Comparison of ENCODE assay signal across 11 cellular contexts in the genomic region with DNA sequence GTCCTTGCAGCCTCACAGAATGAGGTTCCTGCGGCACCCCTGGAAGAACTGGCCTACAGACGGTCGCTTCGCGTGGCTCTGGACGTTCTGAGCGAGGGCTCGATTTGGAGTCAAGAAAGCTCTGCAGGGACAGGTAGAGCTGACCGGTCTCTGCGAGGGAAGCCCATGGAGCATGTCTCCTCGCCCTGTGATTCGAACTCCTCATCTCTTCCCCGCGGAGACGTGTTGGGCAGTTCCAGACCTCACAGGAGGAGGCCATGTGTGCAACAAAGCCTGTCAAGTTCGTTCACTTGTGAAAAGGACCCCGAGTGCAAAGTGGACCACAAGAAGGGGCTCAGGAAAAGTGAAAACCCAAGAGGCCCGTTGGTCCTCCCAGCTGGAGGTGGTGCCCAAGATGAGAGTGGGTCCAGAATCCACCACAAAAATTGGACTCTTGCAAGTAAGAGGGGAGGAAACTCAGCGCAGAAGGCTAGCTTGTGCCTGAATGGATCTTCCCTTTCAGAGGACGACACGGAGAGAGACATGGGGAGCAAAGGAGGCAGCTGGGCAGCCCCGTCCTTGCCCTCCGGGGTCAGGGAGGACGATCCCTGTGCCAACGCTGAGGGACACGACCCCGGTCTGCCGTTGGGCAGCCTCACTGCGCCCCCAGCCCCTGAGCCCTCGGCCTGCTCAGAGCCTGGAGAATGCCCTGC. TPM values are rescaled to one million over a fixed set of nuclear protein-coding genes. Genes with fewer than 3 reads are reported as not detected.
A peak's percentile ranks its signal among the peaks of the same experiment; 100 is the strongest.
DNase-seq lines count a peak whose midpoint lies in the region; ATAC-seq and TF ChIP-seq lines count a peak whose summit lies in the region.
"Had no signal": no experiment of that assay in that cellular context is flagged by ENCODE, and none has a peak within 500 bp of the region (broad histone marks: within the 10 kb centered on the region; RNA-seq: fewer than 3 reads in every experiment).

No MANE protein-coding gene starts in this region.

- ATAC-seq in heart right ventricle (peak in 2 of 8 donors; percentile 6 to 7), omental fat pad (ENCODE audit: low FRiP score) (peak; percentile 4)
- ATAC-seq: activated T-cell treated with anti-CD3 and anti-CD28 coated beads, Interleukin-2, amount 50 U/mL, for 4 hours; K562 had no signal

- no peak for DNase-seq in heart right ventricle
- no peak for DNase-seq in cardiac septum (ENCODE audit: low spot score)
- no peak for DNase-seq in omental fat pad (ENCODE audit: low spot score)
- DNase-seq in vagina (ENCODE audit: extremely low spot score in 2 of 2) = no peak
- DNase-seq in GM10266 (ENCODE audit: extremely low spot score) = no peak
- no peak for DNase-seq in DMS153 treated with DMSO at 0.1 percent for 48 hours (lab: John Stamatoyannopoulos, UW; ENCODE audit: unreplicated experiment)
- no peak for DNase-seq in NCI-H1105 (lab: John Stamatoyannopoulos, UW)
- DNase-seq: activated T-cell treated with anti-CD3 and anti-CD28 coated beads, Interleukin-2, amount 50 U/mL, for 4 hours; NCI-H2081 had no signal

- H3K4me1 ChIP-seq in heart right ventricle (peaks cover 12 to 45% (median 38%) of the 10 kb centered on the region in 9 donors), ectodermal cell (ENCODE audit: control insufficient read depth, insufficient read depth, low read length) (peaks cover 60% of the 10 kb centered on the region), vagina (peaks cover 41% of the 10 kb centered on the region)

- H3K4me3 ChIP-seq in heart right ventricle (peak overlapping the region in 7 of 10 donors; percentile 4 to 40 (median 36)), ectodermal cell (ENCODE audit: insufficient read depth, low read depth, low read length) (peak overlapping the region; percentile 14), vagina (peak overlapping the region; percentile 17 to 33)
- H3K4me3 ChIP-seq: K562 had no signal

- H3K9me3 ChIP-seq in heart right ventricle (no peaks in the 10 kb centered on the region), ectodermal cell (ENCODE audit: control insufficient read depth, low read length) (no peaks in the 10 kb centered on the region), vagina (no peaks in the 10 kb centered on the region)

- intact Hi-C loops in heart right ventricle (cut with DNase I) = loop anchor here in 3 of 10 donors (5.0 to 10.0 kb wide), 2 partner anchors 73 to 75 kb away; partner anchors contain the start of gene EFNA2 (in 3 of the 3)
- intact Hi-C loops in cardiac septum (cut with DNase I) = no loop called here
- intact Hi-C loops in vagina (cut with DNase I) = no loop called here

- TF ChIP-seq CTCF in heart right ventricle (IDR thresholded peaks at IDR 0.05) = no peak
- TF ChIP-seq CTCF in omental fat pad (IDR thresholded peaks at IDR 0.05) = no peak
- no peak for TF ChIP-seq CTCF in vagina (IDR thresholded peaks at IDR 0.05)
- no peak for TF ChIP-seq CTCF in GM10266 (IDR thresholded peaks at IDR 0.05; ENCODE audit: control insufficient read depth, insufficient read depth, low read depth, missing control alignments)

- H3K36me3 ChIP-seq in heart right ventricle (peaks cover 0 to 87% (median 25%) of the 10 kb centered on the region in 9 donors), ectodermal cell (ENCODE audit: control insufficient read depth, insufficient read depth, low read length) (peaks cover 29% of the 10 kb centered on the region), vagina (peaks cover 0 to 41% of the 10 kb centered on the region in 2 donors)

- no peak for TF ChIP-seq POLR2A in vagina (IDR thresholded peaks at IDR 0.05)

- 65 to 74% methylated on average over 30 of the region's 30 CpGs for WGBS in heart right ventricle, 2 donors
- 87% methylated on average over 30 of the region's 30 CpGs for WGBS in ectodermal cell, 2 experiments

- H3K27ac ChIP-seq in heart right ventricle (peak overlapping the region; percentile 20 to 81 (median 59)), ectodermal cell (ENCODE audit: insufficient read depth, low read depth, low read length, poor library complexity, severe bottlenecking) (peak overlapping the region; percentile 61), vagina (peak overlapping the region; percentile 74)

- no peaks in the 10 kb centered on the region for H3K27me3 ChIP-seq in heart right ventricle
- H3K27me3 ChIP-seq in ectodermal cell (ENCODE audit: control insufficient read depth, insufficient read depth, low read length, poor library complexity, severe bottlenecking) = no peaks in the 10 kb centered on the region
- H3K27me3 ChIP-seq in vagina = no peaks in the 10 kb centered on the region

RNA-seq across cellular contexts. Expression of gene NDUFS7, which starts 23.4 kb away (rescaled TPM):
- 100 to 1,000 TPM; 248 to 446 (median 377) TPM for total RNA-seq in heart right ventricle
- 100 to 1,000 TPM; 307 to 498 TPM for polyA plus RNA-seq in heart right ventricle
- total RNA-seq in cardiac septum = 233 TPM
- 58.6 TPM for polyA plus RNA-seq in ectodermal cell (2013, experiment 1 of 4)
- 59.8 TPM for polyA plus RNA-seq in ectodermal cell (2013, experiment 2 of 4)
- 69.8 TPM for polyA plus RNA-seq in ectodermal cell (2013, experiment 3 of 4)
- 79.4 TPM for polyA plus RNA-seq in ectodermal cell (2013, experiment 4 of 4)
- 100 to 1,000 TPM in 3 of 4 donors, 10 to 100 TPM in 1; 80.3 to 121 (median 114) TPM for total RNA-seq in omental fat pad
- total RNA-seq in vagina = 141 TPM

RNA-seq across cellular contexts. Expression of gene GAMT, which starts 41.1 kb away (rescaled TPM):
- 10 to 100 TPM; 53.4 to 89.2 (median 72.1) TPM for total RNA-seq in heart right ventricle
- 100 to 1,000 TPM in 1 of 2 donors, 10 to 100 TPM in 1; 30.8 to 260 TPM for polyA plus RNA-seq in heart right ventricle
- 51.6 TPM for total RNA-seq in cardiac septum
- polyA plus RNA-seq in ectodermal cell (2013, experiment 1 of 4) = 52.9 TPM
- 56.8 TPM for polyA plus RNA-seq in ectodermal cell (2013, experiment 2 of 4)
- polyA plus RNA-seq in ectodermal cell (2013, experiment 3 of 4) = 38.4 TPM
- polyA plus RNA-seq in ectodermal cell (2013, experiment 4 of 4) = 41.1 TPM
- 10 to 100 TPM; 10.8 to 16.2 (median 13.7) TPM for total RNA-seq in omental fat pad
- 29.0 TPM for total RNA-seq in vagina

RNA-seq across cellular contexts. Expression of gene DAZAP1, which starts 47.1 kb away (rescaled TPM):
- total RNA-seq in heart right ventricle (100 to 1,000 TPM in 2 of 10 donors, 10 to 100 TPM in 8; 56.7 to 111 (median 73.8) TPM), cardiac septum (81.2 TPM), omental fat pad (10 to 100 TPM; 47.3 to 55.7 (median 51.1) TPM), vagina (29.7 TPM)
- polyA plus RNA-seq in heart right ventricle = 10 to 100 TPM; 82.6 to 91.3 TPM
- 164 TPM for polyA plus RNA-seq in ectodermal cell (2013, experiment 1 of 4)
- 161 TPM for polyA plus RNA-seq in ectodermal cell (2013, experiment 2 of 4)
- 111 TPM for polyA plus RNA-seq in ectodermal cell (2013, experiment 3 of 4)
- polyA plus RNA-seq in ectodermal cell (2013, experiment 4 of 4) = 116 TPM
